Comparison of ENCODE assay signal across 1 cellular context in genomic region chr14:37184520-37184919, GRCh38. TPM values are rescaled to one million over a fixed set of nuclear protein-coding genes. Genes with fewer than 3 reads are reported as not detected.
"Had no signal": no experiment of that assay in that cellular context is flagged by ENCODE, and none has a peak within 500 bp of the region (broad histone marks: within the 10 kb centered on the region; RNA-seq: fewer than 3 reads in every experiment).

No MANE protein-coding gene starts in this region.

RNA-seq across cellular contexts. Expression of gene MIPOL1, which starts 13.2 kb away (rescaled TPM):
- total RNA-seq: GM12878 had no signal
